16 cellular contexts compared by ENCODE assay signal in genomic region chr5:10286552-10287227, GRCh38. TPM values are rescaled to one million over a fixed set of nuclear protein-coding genes. Genes with fewer than 3 reads are reported as not detected.
DNase-seq lines count a peak whose midpoint lies in the region; ATAC-seq and TF ChIP-seq lines count a peak whose summit lies in the region.
"Had no signal": no experiment of that assay in that cellular context is flagged by ENCODE, and none has a peak within 500 bp of the region (broad histone marks: within the 10 kb centered on the region; RNA-seq: fewer than 3 reads in every experiment).

No MANE protein-coding gene starts in this region.

- H3K27ac ChIP-seq in Karpas-422 (ENCODE audit: low read length): no peak overlapping the region
- no peak overlapping the region for H3K27ac ChIP-seq in lung (ENCODE audit: low read depth in 1 of 2, low read length in 1 of 2)
- H3K27ac ChIP-seq in skeletal muscle tissue (ENCODE audit: low read depth, low read length): peak overlapping the region; percentile 82
- H3K27ac ChIP-seq: BLaER1, left lung had no signal

- no peak overlapping the region for H3K4me2 ChIP-seq in Karpas-422 (ENCODE audit: low read depth, low read length, poor library complexity, severe bottlenecking)
- H3K4me2 ChIP-seq: BLaER1 had no signal

- no peaks in the 10 kb centered on the region for H3K79me2 ChIP-seq in Karpas-422 (ENCODE audit: low read length)

- no peaks in the 10 kb centered on the region for H4K20me1 ChIP-seq in Karpas-422 (ENCODE audit: insufficient read depth, low read depth, low read length)
- H4K20me1 ChIP-seq: BLaER1 had no signal

- peak; percentile 31 for ATAC-seq in lung (ENCODE audit: insufficient read depth, low FRiP score)
- ATAC-seq in GM18502 (IDR thresholded peaks at IDR 0.05; ENCODE audit: poor library complexity, unreplicated experiment): no peak
- ATAC-seq in mucosa of descending colon: no peak
- ATAC-seq: activated T-helper 17 cell treated with anti-CD3 and anti-CD28 coated beads, Interleukin-2, amount 50 U/mL, for 72 hours; left lung; stimulated activated effector memory CD8-positive, alpha-beta T cell treated with anti-CD3 and anti-CD28 coated beads, Interleukin-12 subunit alpha, Interleukin-12 subunit beta, amount 100 ng/mL, for 72 hours; WTC11 had no signal

- H3K27me3 ChIP-seq in Karpas-422 (ENCODE audit: low read length) (no peaks in the 10 kb centered on the region), lung (ENCODE audit: control insufficient read depth, insufficient read depth) (no peaks in the 10 kb centered on the region), skeletal muscle tissue (ENCODE audit: control insufficient read depth in 3 of 3, insufficient read depth in 3 of 3, low read length in 3 of 3) (no peaks in the 10 kb centered on the region)
- H3K27me3 ChIP-seq: BLaER1, left lung had no signal

- H3K4me3 ChIP-seq in Karpas-422 (ENCODE audit: low read length): no peak overlapping the region
- H3K4me3 ChIP-seq in lung: no peak overlapping the region
- H3K4me3 ChIP-seq in skeletal muscle tissue (ENCODE audit: low read length in 3 of 3): peak overlapping the region; percentile 18 to 49 (median 25)
- no peak overlapping the region for H3K4me3 ChIP-seq in mucosa of descending colon
- H3K4me3 ChIP-seq: BLaER1, left lung had no signal

- WGBS in lung, 2 donors: 89 to 94% methylated on average over 10 of the region's 10 CpGs

- H3K36me3 ChIP-seq in Karpas-422 (ENCODE audit: insufficient read depth, low read length) (no peaks in the 10 kb centered on the region), lung (ENCODE audit: control insufficient read depth in 2 of 2, insufficient read depth in 2 of 2, low read length in 2 of 2) (no peaks in the 10 kb centered on the region), skeletal muscle tissue (ENCODE audit: control insufficient read depth in 3 of 3, insufficient read depth in 3 of 3, low read length in 3 of 3) (peaks cover 0 to 13% (median 2%) of the 10 kb centered on the region in 3 donors), mucosa of descending colon (ENCODE audit: low read depth) (no peaks in the 10 kb centered on the region)
- H3K36me3 ChIP-seq: BLaER1, left lung had no signal

- no peaks in the 10 kb centered on the region for H3K9me3 ChIP-seq in Karpas-422 (ENCODE audit: low read length)
- H3K9me3 ChIP-seq in lung (ENCODE audit: control insufficient read depth in 2 of 2, insufficient read depth in 1 of 2, low read length in 1 of 2): no peaks in the 10 kb centered on the region
- no peaks in the 10 kb centered on the region for H3K9me3 ChIP-seq in skeletal muscle tissue (ENCODE audit: control insufficient read depth in 3 of 3, low read length in 3 of 3)
- no peaks in the 10 kb centered on the region for H3K9me3 ChIP-seq in mucosa of descending colon
- H3K9me3 ChIP-seq: BLaER1, left lung had no signal

- H3K9ac ChIP-seq in Karpas-422 (ENCODE audit: low read length): no peak overlapping the region
- peak overlapping the region in 2 of 3 donors; percentile 28 to 66 for H3K9ac ChIP-seq in skeletal muscle tissue (ENCODE audit: low read depth in 1 of 3, low read length in 3 of 3)
- H3K9ac ChIP-seq: BLaER1 had no signal

- DNase-seq in Karpas-422 (peak; percentile 21), SHP77 treated with DMSO at 0.1 percent for 48 hours (lab: John Stamatoyannopoulos, UW) (peak; percentile 53), lung (ENCODE audit: low spot score) (no peak), mucosa of descending colon (no peak), NCI-H2107 (lab: John Stamatoyannopoulos, UW) (no peak)
- DNase-seq: amniotic stem cell; endodermal cell; GOT3; stimulated activated CD4-positive, alpha-beta T cell treated with anti-CD3 and anti-CD28 coated beads, Interleukin-12 subunit alpha, Interleukin-12 subunit beta, amount 100 ng/mL, for 4 hours had no signal

- no peaks in the 10 kb centered on the region for H3K9me2 ChIP-seq in Karpas-422 (replicated peaks; ENCODE audit: insufficient read depth, low read length)

- TF ChIP-seq CTCF in lung (IDR thresholded peaks at IDR 0.05; ENCODE audit: control extremely low read depth, extremely low read depth) (no peak), mucosa of descending colon (IDR thresholded peaks at IDR 0.05) (no peak)

- no peak overlapping the region for H2AFZ ChIP-seq in Karpas-422 (ENCODE audit: low read length)

- H3K4me1 ChIP-seq in Karpas-422 (ENCODE audit: low read length): peaks cover 17% of the 10 kb centered on the region
- peaks cover 0 to 3% of the 10 kb centered on the region in 2 donors for H3K4me1 ChIP-seq in lung (ENCODE audit: control insufficient read depth in 2 of 2, insufficient read depth in 2 of 2, low read length in 2 of 2)
- peaks cover 38 to 62% (median 45%) of the 10 kb centered on the region in 3 donors for H3K4me1 ChIP-seq in skeletal muscle tissue (ENCODE audit: control insufficient read depth in 3 of 3, insufficient read depth in 3 of 3, low read length in 3 of 3)
- peaks cover 31% of the 10 kb centered on the region for H3K4me1 ChIP-seq in mucosa of descending colon (ENCODE audit: low read depth)

- intact Hi-C loops in mucosa of descending colon (cut with DNase I, micrococcal nuclease): loop anchor here (10.0 kb wide), 2 partner anchors 78 to 338 kb away; no protein-coding TSS in a partner anchor

RNA-seq across cellular contexts. Expression of gene CMBL, which starts 21.0 kb away (rescaled TPM):
- total RNA-seq in Karpas-422 (2014; rRNA removed; shearing (Covaris generic); ENCODE audit: low replicate concordance): not detected in 2 replicates
- 10 to 100 TPM; 14.6 to 15.9 TPM for total RNA-seq in lung
- polyA plus RNA-seq in lung: 10 to 100 TPM in 1 of 2 donors, 1 to 10 TPM in 1; 8.1 to 11.2 TPM
- 34.4 TPM for total RNA-seq in skeletal muscle tissue
- 100 to 1,000 TPM in 1 of 3 donors, 10 to 100 TPM in 2; 81.4 to 210 (median 97.9) TPM for total RNA-seq in mucosa of descending colon

RNA-seq across cellular contexts. Expression of gene CCT5, which starts 36.6 kb away (rescaled TPM):
- total RNA-seq in Karpas-422 (2014; rRNA removed; shearing (Covaris generic); ENCODE audit: low replicate concordance): 319 and 381 TPM in 2 replicates
- total RNA-seq in lung (100 to 1,000 TPM; 127 to 158 TPM), skeletal muscle tissue (212 TPM), mucosa of descending colon (100 to 1,000 TPM; 120 to 155 (median 122) TPM)
- polyA plus RNA-seq in lung: 100 to 1,000 TPM; 151 to 257 TPM

RNA-seq across cellular contexts. Expression of gene ATPSCKMT, which starts 37.0 kb away (rescaled TPM):
- total RNA-seq in Karpas-422 (2014; rRNA removed; shearing (Covaris generic); ENCODE audit: low replicate concordance): 4.4 and 13.5 TPM in 2 replicates
- total RNA-seq in lung (10 to 100 TPM; 23.4 to 28.2 TPM), skeletal muscle tissue (21.9 TPM), mucosa of descending colon (10 to 100 TPM; 15.9 to 19.3 (median 16.3) TPM)
- 10 to 100 TPM in 1 of 2 donors, 1 to 10 TPM in 1; 9.7 to 12.0 TPM for polyA plus RNA-seq in lung

Comparison
In these comparisons a context has a peak if more than half of its experiments do, and no peak if none do; other contexts are left out.
1. DNase-seq: peak in Karpas-422 (single experiment) and SHP77 treated with DMSO at 0.1 percent for 48 hours (single experiment); none in lung (single experiment), mucosa of descending colon (0 of 3) and NCI-H2107 (single experiment).
2. H3K4me3 ChIP-seq: peak in skeletal muscle tissue (3 of 3); none in Karpas-422 (single experiment), lung (single experiment) and mucosa of descending colon (single experiment).
3. RNA of gene CMBL, which starts 21.0 kb away (total RNA-seq): 81.4 to 210 TPM in mucosa of descending colon, 34.4 TPM in skeletal muscle tissue (single experiment) and 14.6 to 15.9 TPM in lung; not detected in Karpas-422; every median in the first group is over 10 times any median in the second.